Comparison of ENCODE assay signal across 14 cellular contexts in genomic region chr11:72772059-72772458, GRCh38.
"Had no signal": no experiment of that assay in that cellular context is flagged by ENCODE, and none has a peak within 500 bp of the region (broad histone marks: within the 10 kb centered on the region; RNA-seq: fewer than 3 reads in every experiment).

No MANE protein-coding gene starts in this region.

- H3K36me3 ChIP-seq: uterus had no signal

- H3K27ac Mint-ChIP-seq: activated naive CD4-positive, alpha-beta T cell treated with anti-CD3 and anti-CD28 coated beads, Interleukin-2, amount 50 U/mL, for 24 hours; activated T-helper 2 cell treated with anti-CD3 and anti-CD28 coated beads, Interferon-gamma antibody, Interleukin-2, Interleukin-4, amounts not matched to agents 10 μg/mL and 5 μg/mL and 100 μg/mL, durations not matched to agents 14 hours and 24 hours and 36 hours had no signal

- H3K4me3 Mint-ChIP-seq: activated naive CD4-positive, alpha-beta T cell treated with anti-CD3 and anti-CD28 coated beads, Interleukin-2, amount 50 U/mL, for 24 hours; natural killer cell; T-helper 1 cell treated with Interleukin-12 subunit alpha and Interleukin-12 subunit beta and Interleukin-4 antibody, amounts not matched to agents 30 μg/mL and 1 μg/mL, for 36 hours had no signal

- H3K27me3 ChIP-seq: foreskin keratinocyte, uterus had no signal

- H3K9me3 ChIP-seq: mucosa of descending colon, uterus had no signal

- ATAC-seq: left colon, mucosa of descending colon, natural killer cell had no signal

- FAIRE-seq: endothelial cell of umbilical vein had no signal

- H3K4me3 ChIP-seq: mucosa of descending colon, uterus had no signal

- H3K27me3 Mint-ChIP-seq: activated naive CD4-positive, alpha-beta T cell treated with anti-CD3 and anti-CD28 coated beads, Interleukin-2, amount 50 U/mL, for 24 hours had no signal

- DNase-seq: activated CD4-positive, alpha-beta T cell treated with anti-CD3 and anti-CD28 coated beads, Interleukin-2, amount 50 U/mL, for 1 hour; activated CD4-positive, CD25-positive, alpha-beta regulatory T cell; activated T-cell treated with anti-CD3 and anti-CD28 coated beads for 4 hours; foreskin keratinocyte; left colon; mucosa of descending colon; natural killer cell; stimulated activated CD4-positive, alpha-beta T cell treated with anti-CD3 and anti-CD28 coated beads, Interleukin-15, amount 100 ng/mL, for 24 hours; stimulated activated CD4-positive, alpha-beta T cell treated with anti-CD3 and anti-CD28 coated beads, Interleukin-4, amount 100 ng/mL, for 24 hours; uterus had no signal

- H3K9me3 Mint-ChIP-seq: activated naive CD4-positive, alpha-beta T cell treated with anti-CD3 and anti-CD28 coated beads, Interleukin-2, amount 50 U/mL, for 24 hours; activated T-helper 2 cell treated with anti-CD3 and anti-CD28 coated beads, Interferon-gamma antibody, Interleukin-2, Interleukin-4, amounts not matched to agents 10 μg/mL and 5 μg/mL and 100 μg/mL, durations not matched to agents 14 hours and 24 hours and 36 hours; natural killer cell; T-helper 1 cell treated with Interleukin-12 subunit alpha and Interleukin-12 subunit beta and Interleukin-4 antibody, amounts not matched to agents 30 μg/mL and 1 μg/mL, for 36 hours had no signal

- H3K4me1 ChIP-seq: uterus had no signal

- H3K36me3 Mint-ChIP-seq: activated naive CD4-positive, alpha-beta T cell treated with anti-CD3 and anti-CD28 coated beads, Interleukin-2, amount 50 U/mL, for 24 hours; natural killer cell had no signal

- H3K27ac ChIP-seq: foreskin keratinocyte had no signal
